In genomic region chr11:2265396-2265795, GRCh38 we compare ENCODE assay signal across 11 cellular contexts. TPM values are rescaled to one million over a fixed set of nuclear protein-coding genes. Genes with fewer than 3 reads are reported as not detected.
A peak's percentile ranks its signal among the peaks of the same experiment; 100 is the strongest.
DNase-seq lines count a peak whose midpoint lies in the region; ATAC-seq and TF ChIP-seq lines count a peak whose summit lies in the region.
"Had no signal": no experiment of that assay in that cellular context is flagged by ENCODE, and none has a peak within 500 bp of the region (broad histone marks: within the 10 kb centered on the region; RNA-seq: fewer than 3 reads in every experiment).

No MANE protein-coding gene starts in this region.

- peak; percentile 72 for ATAC-seq in GM18517 (IDR thresholded peaks at IDR 0.05; ENCODE audit: unreplicated experiment)
- peak; percentile 47 for ATAC-seq in HG03103 (IDR thresholded peaks at IDR 0.05; ENCODE audit: low read depth, unreplicated experiment)
- ATAC-seq in activated T-cell treated with anti-CD3 and anti-CD28 coated beads, Interleukin-2, amount 50 U/mL, for 72 hours (replicated peaks in 1 of 2) = peak; percentile 36 to 55
- no peak for ATAC-seq in GM19397 (IDR thresholded peaks at IDR 0.05; ENCODE audit: unreplicated experiment)

- H2AFZ ChIP-seq in trophoblast cell (ENCODE audit: insufficient read depth, low read length, poor library complexity) = no peak overlapping the region

- H2BK12ac ChIP-seq in trophoblast cell (ENCODE audit: low read length) = no peak overlapping the region

- H3K4me3 ChIP-seq in trophoblast cell (ENCODE audit: low read depth, low read length) = no peak overlapping the region
- no peak overlapping the region for H3K4me3 ChIP-seq in thyroid gland (replicated peaks in 1 of 3)
- H3K4me3 ChIP-seq: SJSA1 had no signal

- DNase-seq in activated T-cell treated with anti-CD3 and anti-CD28 coated beads, Interleukin-2, amount 50 U/mL, for 72 hours = peak; percentile 27 to 33
- DNase-seq in trophoblast cell (peak; percentile 78 to 88), thyroid gland (no peak), HK-2 (ENCODE audit: unreplicated experiment) (no peak)
- no peak for DNase-seq in effector CD8-positive, alpha-beta T cell (lab: John Stamatoyannopoulos, UW)

- no peaks in the 10 kb centered on the region for H3K36me3 Mint-ChIP-seq in activated T-cell treated with anti-CD3 and anti-CD28 coated beads, Interleukin-2, amount 50 U/mL, for 72 hours (ENCODE audit: insufficient read depth in 2 of 2)

- H3K79me1 ChIP-seq in trophoblast cell (ENCODE audit: low read length) = no peaks in the 10 kb centered on the region

- peak overlapping the region; percentile 69 for H3K27ac Mint-ChIP-seq in activated T-cell treated with anti-CD3 and anti-CD28 coated beads, Interleukin-2, amount 50 U/mL, for 72 hours
- H3K27ac Mint-ChIP-seq: nephron had no signal

- peaks cover 18% of the 10 kb centered on the region for H3K27me3 ChIP-seq in trophoblast cell (ENCODE audit: insufficient read depth, low read length)
- no peaks in the 10 kb centered on the region for H3K27me3 ChIP-seq in thyroid gland

- peaks cover 11% of the 10 kb centered on the region for H3K27me3 Mint-ChIP-seq in activated T-cell treated with anti-CD3 and anti-CD28 coated beads, Interleukin-2, amount 50 U/mL, for 72 hours (ENCODE audit: low read depth)

- no peak overlapping the region for H3K27ac ChIP-seq in trophoblast cell (ENCODE audit: low read depth, low read length)
- H3K27ac ChIP-seq in thyroid gland = no peak overlapping the region
- H3K27ac ChIP-seq: SJSA1 had no signal

- H3K79me2 ChIP-seq in trophoblast cell (ENCODE audit: control insufficient read depth, insufficient read depth, low read length, poor library complexity) = no peaks in the 10 kb centered on the region

- H3K4me3 Mint-ChIP-seq in activated T-cell treated with anti-CD3 and anti-CD28 coated beads, Interleukin-2, amount 50 U/mL, for 72 hours = peak overlapping the region; percentile 61 to 76
- H3K4me3 Mint-ChIP-seq: nephron had no signal

- TF ChIP-seq POLR2A in thyroid gland (IDR thresholded peaks at IDR 0.05) = no peak

- no peak overlapping the region for H4K91ac ChIP-seq in trophoblast cell (ENCODE audit: low read depth, low read length)

- TF ChIP-seq CTCF in thyroid gland (IDR thresholded peaks at IDR 0.05) = no peak

- no peak overlapping the region for H3K14ac ChIP-seq in trophoblast cell (ENCODE audit: low read length)

- no peak overlapping the region for H2AK5ac ChIP-seq in trophoblast cell (ENCODE audit: low read length)

- intact Hi-C loops in thyroid gland (cut with DNase I) = no loop called here

- H3K9ac ChIP-seq in trophoblast cell (ENCODE audit: low read length) = no peak overlapping the region

- H3K18ac ChIP-seq in trophoblast cell (ENCODE audit: low read length) = no peak overlapping the region

- H2BK120ac ChIP-seq in trophoblast cell (ENCODE audit: insufficient read depth, low read length, poor library complexity) = no peak overlapping the region

- H3K4ac ChIP-seq in trophoblast cell (ENCODE audit: low read depth, low read length) = no peak overlapping the region

- peaks cover 6 to 13% of the 10 kb centered on the region in 2 experiments for H3K4me1 ChIP-seq in trophoblast cell (ENCODE audit: control insufficient read depth in 1 of 2, insufficient read depth in 2 of 2, low read length in 2 of 2)
- peaks cover 1 to 20% of the 10 kb centered on the region in 2 donors for H3K4me1 ChIP-seq in thyroid gland

- peaks cover 16% of the 10 kb centered on the region for H3K4me1 Mint-ChIP-seq in activated T-cell treated with anti-CD3 and anti-CD28 coated beads, Interleukin-2, amount 50 U/mL, for 72 hours (ENCODE audit: low read depth)
- H3K4me1 Mint-ChIP-seq: nephron had no signal

- no peaks in the 10 kb centered on the region for H3K9me3 Mint-ChIP-seq in activated T-cell treated with anti-CD3 and anti-CD28 coated beads, Interleukin-2, amount 50 U/mL, for 72 hours
- H3K9me3 Mint-ChIP-seq: nephron had no signal

- no peaks in the 10 kb centered on the region for H3K36me3 ChIP-seq in trophoblast cell (ENCODE audit: control insufficient read depth in 1 of 2, insufficient read depth in 2 of 2, low read length in 2 of 2)
- H3K36me3 ChIP-seq in thyroid gland = no peaks in the 10 kb centered on the region
- H3K36me3 ChIP-seq: SJSA1 had no signal

- H2BK5ac ChIP-seq in trophoblast cell (ENCODE audit: low read depth, low read length, poor library complexity) = no peak overlapping the region

- H4K8ac ChIP-seq in trophoblast cell (ENCODE audit: low read depth, low read length) = no peak overlapping the region

- H3K23ac ChIP-seq in trophoblast cell (ENCODE audit: low read length) = no peak overlapping the region

- no peak overlapping the region for H3K4me2 ChIP-seq in trophoblast cell (ENCODE audit: low read length)

- H3K9me3 ChIP-seq in trophoblast cell (ENCODE audit: insufficient read depth, low read depth, low read length) (peaks cover 6% of the 10 kb centered on the region), thyroid gland (no peaks in the 10 kb centered on the region)

- WGBS in trophoblast cell (ENCODE audit: extremely low coverage, insufficient coverage, insufficient read length) = no CpG with 5 or more reads among the region's 2 CpGs
- 68 to 74% methylated on average over 2 of the region's 2 CpGs for WGBS in thyroid gland, 2 donors

- no peak overlapping the region for H4K12ac ChIP-seq in trophoblast cell (ENCODE audit: low read depth, low read length)

RNA-seq across cellular contexts. Expression of gene ASCL2, which starts 5.0 kb away (rescaled TPM):
- total RNA-seq in activated T-cell treated with anti-CD3 and anti-CD28 coated beads, Interleukin-2, amount 50 U/mL, for 72 hours = 1 to 10 TPM in 1 of 2 donors, under 1 TPM in 1; 0.38 to 1.7 TPM
- polyA plus RNA-seq in trophoblast cell (2013) = 0.59 and 0.60 TPM in 2 replicates
- total RNA-seq in thyroid gland = 1 to 10 TPM in 1 of 4 donors, under 1 TPM in 3; 0.46 to 2.9 (median 0.66) TPM
- total RNA-seq: SJSA1 had no signal

RNA-seq across cellular contexts. Expression of gene C11orf21, which starts 36.3 kb away (rescaled TPM):
- 10 to 100 TPM; 13.6 to 16.6 TPM for total RNA-seq in activated T-cell treated with anti-CD3 and anti-CD28 coated beads, Interleukin-2, amount 50 U/mL, for 72 hours
- not detected in 2 replicates for polyA plus RNA-seq in trophoblast cell (2013)
- total RNA-seq in thyroid gland = under 1 TPM; 0.15 to 0.67 (median 0.45) TPM
- total RNA-seq: H1 had no signal
- polyA plus RNA-seq: H1 had no signal

RNA-seq across cellular contexts. Expression of gene TSPAN32, which starts 36.4 kb away (rescaled TPM):
- total RNA-seq in activated T-cell treated with anti-CD3 and anti-CD28 coated beads, Interleukin-2, amount 50 U/mL, for 72 hours = 10 to 100 TPM in 1 of 2 donors, 1 to 10 TPM in 1; 8.6 to 10.2 TPM
- polyA plus RNA-seq in trophoblast cell (2013) = not detected in 2 replicates
- total RNA-seq in thyroid gland = under 1 TPM in 2 of 4 donors, not detected in 2; 0.33 to 0.45 TPM
- total RNA-seq: H1 had no signal
- polyA plus RNA-seq: H1 had no signal

Comparison
In these comparisons a context has a peak if more than half of its experiments do, and no peak if none do; other contexts are left out.
1. DNase-seq: peak in activated T-cell treated with anti-CD3 and anti-CD28 coated beads, Interleukin-2, amount 50 U/mL, for 72 hours (2 of 2) and trophoblast cell (2 of 2); none in effector CD8-positive, alpha-beta T cell (single experiment), thyroid gland (0 of 2) and HK-2 (single experiment).
2. RNA of gene C11orf21, which starts 36.3 kb away (total RNA-seq): 13.6 to 16.6 TPM in activated T-cell treated with anti-CD3 and anti-CD28 coated beads, Interleukin-2, amount 50 U/mL, for 72 hours; 0.15 to 0.67 TPM in thyroid gland; every median in the first group is over 4 times any median in the second.
3. RNA of gene TSPAN32, which starts 36.4 kb away (total RNA-seq): 8.6 to 10.2 TPM in activated T-cell treated with anti-CD3 and anti-CD28 coated beads, Interleukin-2, amount 50 U/mL, for 72 hours; 0.33 to 0.45 TPM in thyroid gland; every median in the first group is over 4 times any median in the second.